Comparison of ENCODE assay signal across 24 cellular contexts in the genomic region with DNA sequence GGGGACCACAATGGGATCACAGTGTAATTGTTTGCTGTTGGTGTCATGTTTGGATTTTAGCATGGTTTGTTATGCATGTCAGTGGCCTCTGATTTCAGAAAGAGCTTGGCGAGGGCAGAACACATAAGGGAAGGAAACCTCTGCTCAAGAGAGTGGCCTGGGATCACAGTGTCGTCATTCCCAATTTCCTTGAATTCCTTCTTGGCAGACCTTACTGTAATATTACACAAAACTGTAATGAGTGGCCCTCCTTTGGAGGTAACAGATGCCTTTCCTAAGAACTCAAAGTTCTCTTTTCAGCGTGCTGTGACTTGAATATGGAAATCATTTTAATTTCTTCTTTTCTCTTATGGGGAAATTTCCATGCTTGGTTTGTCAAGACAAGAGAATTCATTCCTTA. TPM values are rescaled to one million over a fixed set of nuclear protein-coding genes. Genes with fewer than 3 reads are reported as not detected.
A peak's percentile ranks its signal among the peaks of the same experiment; 100 is the strongest.
DNase-seq lines count a peak whose midpoint lies in the region; ATAC-seq and TF ChIP-seq lines count a peak whose summit lies in the region.
"Had no signal": no experiment of that assay in that cellular context is flagged by ENCODE, and none has a peak within 500 bp of the region (broad histone marks: within the 10 kb centered on the region; RNA-seq: fewer than 3 reads in every experiment).

No MANE protein-coding gene starts in this region.

- H3K9me3 Mint-ChIP-seq in endodermal cell = no peaks in the 10 kb centered on the region
- H3K9me3 Mint-ChIP-seq: CD8-positive, alpha-beta T cell had no signal

- peaks cover 12% of the 10 kb centered on the region for H3K4me1 Mint-ChIP-seq in endodermal cell
- H3K4me1 Mint-ChIP-seq: stimulated activated naive CD8-positive, alpha-beta T cell treated with anti-CD3 and anti-CD28 coated beads, Interleukin-15, amount 100 ng/mL, for 72 hours had no signal

- WGBS in endodermal cell (ENCODE audit: insufficient coverage in 1 of 2, insufficient read length in 1 of 2), 2 experiments = 65 to 83% methylated on average over 2 to 3 of the region's 3 CpGs
- 45 to 51% methylated on average over 3 of the region's 3 CpGs for WGBS in heart right ventricle, 2 donors
- WGBS in suprapubic skin = 43% methylated on average over 3 of the region's 3 CpGs

- H3K27me3 Mint-ChIP-seq in endodermal cell (ENCODE audit: insufficient read depth) = peaks cover 19% of the 10 kb centered on the region
- H3K27me3 Mint-ChIP-seq: progenitor cell of endocrine pancreas; stimulated activated naive CD8-positive, alpha-beta T cell treated with anti-CD3 and anti-CD28 coated beads, Interleukin-15, amount 100 ng/mL, for 72 hours had no signal

- no peak for TF ChIP-seq POLR2A in suprapubic skin (IDR thresholded peaks at IDR 0.05)

- no peaks in the 10 kb centered on the region for H3K79me2 ChIP-seq in osteoblast (ENCODE audit: insufficient read depth, low read length)

- H4K20me1 ChIP-seq in osteoblast (ENCODE audit: insufficient read depth, low read length) = no peaks in the 10 kb centered on the region

- DNase-seq in adipocyte (ENCODE audit: low read depth) (peak; percentile 38), endodermal cell (no peak), heart right ventricle (no peak), suprapubic skin (ENCODE audit: low spot score in 2 of 2) (no peak), colonic mucosa (no peak), osteoblast (ENCODE audit: insufficient read length, low spot score, missing footprints) (no peak), HUDEP-2 (lab: John Stamatoyannopoulos, UW; ENCODE audit: unreplicated experiment in 76 of 76) (no peak)
- DNase-seq: activated CD4-positive, CD25-positive, alpha-beta regulatory T cell; activated naive CD4-positive, alpha-beta T cell treated with anti-CD3 and anti-CD28 coated beads, Interleukin-2, amount 50 U/mL, for 16 hours; activated T-cell treated with anti-CD3 and anti-CD28 coated beads, Interleukin-2, amount 50 U/mL, for 48 hours; CD8-positive, alpha-beta T cell; cortex of kidney; DND-41; KG1; MV-4-11; NCI-H187 treated with DMSO at 0.1 percent for 48 hours; NCI-H446; NK-92 treated with Interleukin-12 subunit alpha and Interleukin-12 subunit beta, amount 100 ng/mL, for 24 hours; spleen; stimulated activated CD4-positive, alpha-beta T cell treated with anti-CD3 and anti-CD28 coated beads, Interleukin-4, amount 100 ng/mL, for 24 hours; stimulated activated naive CD8-positive, alpha-beta T cell treated with anti-CD3 and anti-CD28 coated beads, Interleukin-15, amount 100 ng/mL, for 72 hours; upper lobe of left lung had no signal

- ATAC-seq in heart right ventricle = peak in 6 of 8 donors; percentile 43 to 80 (median 58)
- ATAC-seq: CD8-positive, alpha-beta T cell; stimulated activated naive CD8-positive, alpha-beta T cell treated with anti-CD3 and anti-CD28 coated beads, Interleukin-15, amount 100 ng/mL, for 72 hours had no signal

- H3K27me3 ChIP-seq in adipocyte (replicated peaks; ENCODE audit: control insufficient read depth, insufficient read depth, low read length) (no peaks in the 10 kb centered on the region), endodermal cell (ENCODE audit: control insufficient read depth, insufficient read depth, low read length, poor library complexity, severe bottlenecking) (no peaks in the 10 kb centered on the region), heart right ventricle (no peaks in the 10 kb centered on the region), suprapubic skin (no peaks in the 10 kb centered on the region), colonic mucosa (no peaks in the 10 kb centered on the region), osteoblast (ENCODE audit: insufficient read depth, low read length) (no peaks in the 10 kb centered on the region)
- H3K27me3 ChIP-seq: spleen, upper lobe of left lung had no signal

- H3K9ac ChIP-seq in adipocyte (ENCODE audit: low read length) (no peak overlapping the region), endodermal cell (ENCODE audit: extremely low read depth, low read length, poor library complexity, severe bottlenecking) (no peak overlapping the region), colonic mucosa (ENCODE audit: low read depth in 2 of 2, low read length in 2 of 2) (no peak overlapping the region)

- no peak for TF ChIP-seq EP300 in suprapubic skin (IDR thresholded peaks at IDR 0.05)

- TF ChIP-seq CTCF in endodermal cell (conservative IDR thresholded peaks at IDR 0.05) (no peak), heart right ventricle (IDR thresholded peaks at IDR 0.05) (no peak), suprapubic skin (IDR thresholded peaks at IDR 0.05) (no peak), colonic mucosa (IDR thresholded peaks at IDR 0.05) (no peak), osteoblast (IDR thresholded peaks at IDR 0.05; ENCODE audit: extremely low read depth, low read depth, low read length) (no peak)

- H3K27ac ChIP-seq in endodermal cell (ENCODE audit: low read depth, low read length) (peak overlapping the region; percentile 28), heart right ventricle (peak overlapping the region in 1 of 10 donors; percentile 21), suprapubic skin (peak overlapping the region; percentile 46), colonic mucosa (no peak overlapping the region), osteoblast (ENCODE audit: low read depth, low read length) (no peak overlapping the region)
- H3K27ac ChIP-seq: spleen, upper lobe of left lung had no signal

- peak overlapping the region; percentile 9 for H3K4me3 ChIP-seq in adipocyte (ENCODE audit: low read length)
- no peak overlapping the region for H3K4me3 ChIP-seq in endodermal cell (ENCODE audit: low read length)
- H3K4me3 ChIP-seq in heart right ventricle = no peak overlapping the region
- H3K4me3 ChIP-seq in suprapubic skin = no peak overlapping the region
- H3K4me3 ChIP-seq in colonic mucosa = no peak overlapping the region
- no peak overlapping the region for H3K4me3 ChIP-seq in osteoblast (ENCODE audit: insufficient read depth, low read length)
- H3K4me3 ChIP-seq: HAP-1, spleen, upper lobe of left lung had no signal

- H3K36me3 ChIP-seq in adipocyte (ENCODE audit: control insufficient read depth, insufficient read depth, low read length, severe bottlenecking) = no peaks in the 10 kb centered on the region
- peaks cover 4% of the 10 kb centered on the region for H3K36me3 ChIP-seq in endodermal cell (ENCODE audit: control insufficient read depth, insufficient read depth, low read length)
- H3K36me3 ChIP-seq in heart right ventricle = no peaks in the 10 kb centered on the region
- no peaks in the 10 kb centered on the region for H3K36me3 ChIP-seq in suprapubic skin
- H3K36me3 ChIP-seq in colonic mucosa = no peaks in the 10 kb centered on the region
- no peaks in the 10 kb centered on the region for H3K36me3 ChIP-seq in osteoblast (ENCODE audit: insufficient read depth, low read length)
- H3K36me3 ChIP-seq: HAP-1, upper lobe of left lung had no signal

- intact Hi-C loops in heart right ventricle (cut with DNase I) = no loop called here
- intact Hi-C loops in colonic mucosa (cut with DNase I) = no loop called here

- H3K4me3 Mint-ChIP-seq in endodermal cell = no peak overlapping the region
- H3K4me3 Mint-ChIP-seq: CD8-positive, alpha-beta T cell; stimulated activated naive CD8-positive, alpha-beta T cell treated with anti-CD3 and anti-CD28 coated beads, Interleukin-15, amount 100 ng/mL, for 72 hours had no signal

- no peak overlapping the region for H3K27ac Mint-ChIP-seq in endodermal cell
- H3K27ac Mint-ChIP-seq: CD8-positive, alpha-beta T cell; progenitor cell of endocrine pancreas; stimulated activated naive CD8-positive, alpha-beta T cell treated with anti-CD3 and anti-CD28 coated beads, Interleukin-15, amount 100 ng/mL, for 72 hours had no signal

- no peak overlapping the region for H3K4me2 ChIP-seq in osteoblast (ENCODE audit: insufficient read depth, low read length)

- H3K9me3 ChIP-seq in adipocyte (ENCODE audit: control insufficient read depth, low read length) (no peaks in the 10 kb centered on the region), endodermal cell (ENCODE audit: control insufficient read depth, low read length) (no peaks in the 10 kb centered on the region), heart right ventricle (no peaks in the 10 kb centered on the region), suprapubic skin (no peaks in the 10 kb centered on the region), colonic mucosa (no peaks in the 10 kb centered on the region), osteoblast (ENCODE audit: low read depth, low read length) (no peaks in the 10 kb centered on the region)
- H3K9me3 ChIP-seq: HAP-1, spleen, upper lobe of left lung had no signal

- H3K36me3 Mint-ChIP-seq in endodermal cell (ENCODE audit: low read depth) = peaks cover 7% of the 10 kb centered on the region

- H3K4me1 ChIP-seq in adipocyte (ENCODE audit: control insufficient read depth, insufficient read depth, low read length) (peaks cover 44% of the 10 kb centered on the region), endodermal cell (ENCODE audit: control insufficient read depth, insufficient read depth, low read length) (peaks cover under 1% of the 10 kb centered on the region), heart right ventricle (peaks cover 0 to 42% (median 18%) of the 10 kb centered on the region in 9 donors), suprapubic skin (peaks cover 76% of the 10 kb centered on the region), colonic mucosa (no peaks in the 10 kb centered on the region), osteoblast (ENCODE audit: insufficient read depth, low read length) (peaks cover 19% of the 10 kb centered on the region)
- H3K4me1 ChIP-seq: upper lobe of left lung had no signal

- no peak overlapping the region for H2AFZ ChIP-seq in osteoblast (ENCODE audit: low read length)

RNA-seq across cellular contexts. Expression of a gene that starts 46.9 kb away (rescaled TPM):
- total RNA-seq in endodermal cell (10 to 100 TPM in 1 of 2 donors, 1 to 10 TPM in 1; 6.8 to 19.7 TPM), heart right ventricle (10 to 100 TPM; 23.0 to 38.2 (median 27.5) TPM), suprapubic skin (100 to 1,000 TPM; 133 to 367 (median 191) TPM), colonic mucosa (100 to 1,000 TPM in 1 of 2 donors, 10 to 100 TPM in 1; 66.5 to 102 TPM), osteoblast (49.2 and 60.1 TPM in 2 replicates)
- 88.8 TPM for polyA plus RNA-seq in endodermal cell (2013, experiment 1 of 2)
- 76.5 TPM for polyA plus RNA-seq in endodermal cell (2013, experiment 2 of 2)
- 10 to 100 TPM; 11.1 to 17.9 TPM for polyA plus RNA-seq in heart right ventricle

Comparison
In these comparisons a context has a peak if more than half of its experiments do, and no peak if none do; other contexts are left out.
1. H3K27ac ChIP-seq: peak in endodermal cell (single experiment) and suprapubic skin (single experiment); none in colonic mucosa (single experiment) and osteoblast (single experiment).